In genomic region chr2:237702439-237703397, GRCh38 we compare ENCODE assay signal across 8 cellular contexts.
DNase-seq lines count a peak whose midpoint lies in the region; ATAC-seq and TF ChIP-seq lines count a peak whose summit lies in the region.

No MANE protein-coding gene starts in this region.

- peak overlapping the region; percentile 23 to 57 (median 46) for H3K4me3 ChIP-seq in BLaER1 treated with 17β-estradiol and CSF1 and Interleukin-3, amounts not matched to agents 10 nM and 100 nM
- H3K4me3 ChIP-seq in HUES6 (ENCODE audit: low read depth, low read length) (peak overlapping the region; percentile 14; the same call in 1 of the 2 replicates), neutrophil (ENCODE audit: low read depth in 1 of 2, low read length in 1 of 2) (peak overlapping the region; percentile 33 to 51)

- peaks cover 94% of the 10 kb centered on the region for H3K4me1 Mint-ChIP-seq in activated CD4-positive, alpha-beta memory T cell treated with anti-CD3 and anti-CD28 coated beads for 36 hours (ENCODE audit: low read depth)

- no peaks in the 10 kb centered on the region for H3K27me3 ChIP-seq in BLaER1 treated with 17β-estradiol and CSF1 and Interleukin-3, amounts not matched to agents 10 nM and 100 nM
- H3K27me3 ChIP-seq in HUES6 (ENCODE audit: control insufficient read depth, insufficient read depth, low read length): no peaks in the 10 kb centered on the region
- no peaks in the 10 kb centered on the region for H3K27me3 ChIP-seq in neutrophil

- peak overlapping the region; percentile 63 to 99 (median 78) for H3K9ac ChIP-seq in BLaER1 treated with 17β-estradiol and CSF1 and Interleukin-3, amounts not matched to agents 10 nM and 100 nM
- peak overlapping the region; percentile 41 for H3K9ac ChIP-seq in HUES6 (ENCODE audit: low read length)

- no peak for TF ChIP-seq CTCF in neutrophil (IDR thresholded peaks at IDR 0.05)

- peak overlapping the region; percentile 54 for H3K4me3 Mint-ChIP-seq in activated CD4-positive, alpha-beta memory T cell treated with anti-CD3 and anti-CD28 coated beads for 36 hours

- POLR2A ChIA-PET in activated CD4-positive, alpha-beta memory T cell treated with anti-CD3 and anti-CD28 coated beads for 36 hours (lab: Charles Lee): interaction anchor here (0.7 to 6.6 kb wide), 6 partner anchors 10 to 99 kb away, joined by 3 to 62 read pairs (median 7); no protein-coding TSS in a partner anchor

- peak overlapping the region; percentile 98 for H3K27ac Mint-ChIP-seq in activated CD4-positive, alpha-beta memory T cell treated with anti-CD3 and anti-CD28 coated beads for 36 hours

- no peaks in the 10 kb centered on the region; a peak in 1 of 22 replicates for H3K9me3 ChIP-seq in BLaER1 treated with 17β-estradiol and CSF1 and Interleukin-3, amounts not matched to agents 10 nM and 100 nM (replicated peaks in 1 of 11)
- H3K9me3 ChIP-seq in HUES6 (ENCODE audit: control insufficient read depth, insufficient read depth, low read depth, low read length): no peaks in the 10 kb centered on the region
- H3K9me3 ChIP-seq in neutrophil: no peaks in the 10 kb centered on the region

- DNase-seq in activated CD4-positive, alpha-beta memory T cell treated with anti-CD3 and anti-CD28 coated beads for 36 hours: peak; percentile 67
- DNase-seq in fibroblast of peridontal ligament (ENCODE audit: extremely low read depth): peak; percentile 66
- no peak for DNase-seq in NCI-H524 (lab: John Stamatoyannopoulos, UW)
- no peak for DNase-seq in NCI-H526 (lab: John Stamatoyannopoulos, UW)

- no peak for ATAC-seq in HG03095 (IDR thresholded peaks at IDR 0.05; ENCODE audit: unreplicated experiment)

- H4K20me1 ChIP-seq in BLaER1 treated with 17β-estradiol and CSF1 and Interleukin-3, amounts not matched to agents 10 nM and 100 nM: peaks cover 93 to 100% (median 100%) of the 10 kb centered on the region in 11 experiments

- intact Hi-C loops in activated CD4-positive, alpha-beta memory T cell treated with anti-CD3 and anti-CD28 coated beads for 36 hours (cut with micrococcal nuclease): loop anchor here (5.0 kb wide), 1 partner anchor 360 kb away; the partner anchor contains the start of gene SCLY

- H3K4me1 ChIP-seq in BLaER1 treated with 17β-estradiol and CSF1 and Interleukin-3, amounts not matched to agents 10 nM and 100 nM: peaks cover 98 to 100% (median 100%) of the 10 kb centered on the region in 10 experiments
- H3K4me1 ChIP-seq in HUES6 (ENCODE audit: control insufficient read depth, insufficient read depth, low read length): peaks cover 51% of the 10 kb centered on the region
- peaks cover 93 to 97% of the 10 kb centered on the region in 2 experiments for H3K4me1 ChIP-seq in neutrophil (ENCODE audit: control insufficient read depth in 1 of 2, insufficient read depth in 1 of 2, low read depth in 1 of 2, low read length in 1 of 2)

- H3K36me3 ChIP-seq in BLaER1 treated with 17β-estradiol and CSF1 and Interleukin-3, amounts not matched to agents 10 nM and 100 nM: peaks cover 0 to 36% (median 21%) of the 10 kb centered on the region in 11 experiments; a peak in 19 of 22 replicates
- H3K36me3 ChIP-seq in HUES6 (ENCODE audit: control insufficient read depth, insufficient read depth, low read length) (no peaks in the 10 kb centered on the region), neutrophil (no peaks in the 10 kb centered on the region)

- no peaks in the 10 kb centered on the region for H3K9me3 Mint-ChIP-seq in activated CD4-positive, alpha-beta memory T cell treated with anti-CD3 and anti-CD28 coated beads for 36 hours

- H3K4me2 ChIP-seq in BLaER1 treated with 17β-estradiol and CSF1 and Interleukin-3, amounts not matched to agents 10 nM and 100 nM: peak overlapping the region; percentile 94 to 100 (median 98)

- CTCF ChIA-PET in activated CD4-positive, alpha-beta memory T cell treated with anti-CD3 and anti-CD28 coated beads for 36 hours (lab: Charles Lee): interaction anchor here (1.6 to 8.0 kb wide), 4 partner anchors 9 to 42 kb away, joined by 4 to 64 read pairs (median 11); no protein-coding TSS in a partner anchor

- peaks cover 16% of the 10 kb centered on the region for H3K36me3 Mint-ChIP-seq in activated CD4-positive, alpha-beta memory T cell treated with anti-CD3 and anti-CD28 coated beads for 36 hours

- H3K27me3 Mint-ChIP-seq in activated CD4-positive, alpha-beta memory T cell treated with anti-CD3 and anti-CD28 coated beads for 36 hours: no peaks in the 10 kb centered on the region

- peak overlapping the region; percentile 67 to 97 (median 87) for H3K27ac ChIP-seq in BLaER1 treated with 17β-estradiol and CSF1 and Interleukin-3, amounts not matched to agents 10 nM and 100 nM
- H3K27ac ChIP-seq in HUES6 (ENCODE audit: low read depth, low read length) (peak overlapping the region; percentile 61), neutrophil (peak overlapping the region; percentile 68)

Comparison
In these comparisons a context has a peak if more than half of its experiments do, and no peak if none do; other contexts are left out.
1. DNase-seq: peak in activated CD4-positive, alpha-beta memory T cell treated with anti-CD3 and anti-CD28 coated beads for 36 hours (single experiment) and fibroblast of peridontal ligament (single experiment); none in NCI-H524 (0 of 2) and NCI-H526 (0 of 2).
2. Peak in every context shown above with its lines, with median percentiles within 50 percentile points of each other: H3K27ac ChIP-seq and H3K4me3 ChIP-seq.